In genomic region chr11:14423633-14424032, GRCh38 we compare ENCODE assay signal across 1 cellular context.
TF ChIP-seq lines count a peak whose summit lies in the region.

No MANE protein-coding gene starts in this region.

TF ChIP-seq in HepG2, 621 proteins besides CTCF, POLR2A, EP300 and RAD21 (continued from another document):
- TF ChIP-seq, protein P1, sequence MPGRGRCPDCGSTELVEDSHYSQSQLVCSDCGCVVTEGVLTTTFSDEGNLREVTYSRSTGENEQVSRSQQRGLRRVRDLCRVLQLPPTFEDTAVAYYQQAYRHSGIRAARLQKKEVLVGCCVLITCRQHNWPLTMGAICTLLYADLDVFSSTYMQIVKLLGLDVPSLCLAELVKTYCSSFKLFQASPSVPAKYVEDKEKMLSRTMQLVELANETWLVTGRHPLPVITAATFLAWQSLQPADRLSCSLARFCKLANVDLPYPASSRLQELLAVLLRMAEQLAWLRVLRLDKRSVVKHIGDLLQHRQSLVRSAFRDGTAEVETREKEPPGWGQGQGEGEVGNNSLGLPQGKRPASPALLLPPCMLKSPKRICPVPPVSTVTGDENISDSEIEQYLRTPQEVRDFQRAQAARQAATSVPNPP (CRISPR knock-in tag; IDR thresholded peaks at IDR 0.05) = no peak
- TF ChIP-seq NR2F6 (IDR thresholded peaks at IDR 0.05) (peak; percentile 16; the same call in 1 of the 2 replicates), NR2F6 (CRISPR knock-in tag; IDR thresholded peaks at IDR 0.05) (no peak), FOXK2 (IDR thresholded peaks at IDR 0.05) (no peak)
- TF ChIP-seq, protein P2, sequence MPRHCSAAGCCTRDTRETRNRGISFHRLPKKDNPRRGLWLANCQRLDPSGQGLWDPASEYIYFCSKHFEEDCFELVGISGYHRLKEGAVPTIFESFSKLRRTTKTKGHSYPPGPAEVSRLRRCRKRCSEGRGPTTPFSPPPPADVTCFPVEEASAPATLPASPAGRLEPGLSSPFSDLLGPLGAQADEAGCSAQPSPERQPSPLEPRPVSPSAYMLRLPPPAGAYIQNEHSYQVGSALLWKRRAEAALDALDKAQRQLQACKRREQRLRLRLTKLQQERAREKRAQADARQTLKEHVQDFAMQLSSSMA (CRISPR knock-in tag; IDR thresholded peaks at IDR 0.05) = no peak
